In the genomic region with DNA sequence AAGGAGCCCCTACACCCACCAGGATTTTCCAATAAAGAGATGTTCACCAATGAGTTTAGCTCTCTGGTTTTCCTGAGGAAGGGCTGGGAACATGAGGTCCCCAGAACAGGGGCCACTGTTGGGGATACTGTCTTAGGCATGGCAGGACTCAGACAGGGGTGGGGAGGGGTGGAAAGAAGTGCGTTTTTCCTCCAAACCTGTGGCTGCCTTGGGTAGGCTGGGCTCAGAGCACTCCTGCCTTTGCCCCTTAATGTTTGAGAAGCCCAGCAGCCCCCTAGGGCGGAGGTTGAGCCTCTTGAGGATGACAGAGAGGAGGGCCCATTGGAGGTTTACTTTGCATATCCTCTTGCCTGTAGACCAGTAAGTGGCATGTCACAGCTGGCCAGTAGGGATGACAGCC, we compare ENCODE assay signal across 13 cellular contexts. TPM values are rescaled to one million over a fixed set of nuclear protein-coding genes. Genes with fewer than 3 reads are reported as not detected.
DNase-seq lines count a peak whose midpoint lies in the region; ATAC-seq and TF ChIP-seq lines count a peak whose summit lies in the region.
"Had no signal": no experiment of that assay in that cellular context is flagged by ENCODE, and none has a peak within 500 bp of the region (broad histone marks: within the 10 kb centered on the region; RNA-seq: fewer than 3 reads in every experiment).

No MANE protein-coding gene starts in this region.

- peak overlapping the region; percentile 97 for H3K27ac Mint-ChIP-seq in CD8-positive, alpha-beta T cell
- peak overlapping the region; percentile 95 for H3K27ac Mint-ChIP-seq in activated T-helper 17 cell treated with anti-CD3 and anti-CD28 coated beads, Interleukin-2, amount 50 U/mL, for 72 hours
- H3K27ac Mint-ChIP-seq in naive thymus-derived CD8-positive, alpha-beta T cell: peak overlapping the region; percentile 94 to 100 (median 100)

- peak; percentile 1 for ATAC-seq in CD8-positive, alpha-beta T cell
- ATAC-seq in activated T-helper 17 cell treated with anti-CD3 and anti-CD28 coated beads, Interleukin-2, amount 50 U/mL, for 72 hours (replicated peaks): no peak
- ATAC-seq in naive thymus-derived CD8-positive, alpha-beta T cell: peak in 1 of 2 donors; percentile 2

- no peaks in the 10 kb centered on the region for H3K9me3 ChIP-seq in CD8-positive, alpha-beta T cell (ENCODE audit: low read length)
- H3K9me3 ChIP-seq: pancreas had no signal

- intact Hi-C loops in CD8-positive, alpha-beta T cell (cut with DNase I, micrococcal nuclease): loop anchor here in 1 of 2 experiments (5.0 kb wide), 1 partner anchor 856 kb away; a partner anchor contains a TSS

- POLR2A ChIA-PET in CD8-positive, alpha-beta T cell (lab: Charles Lee): interaction anchor here (0.6 to 6.7 kb wide), 5 partner anchors 10 to 80 kb away, joined by 3 to 58 read pairs (median 3); a partner anchor contains a TSS
- POLR2A ChIA-PET in naive thymus-derived CD8-positive, alpha-beta T cell (lab: Charles Lee): interaction anchor here (0.6 to 6.4 kb wide), 9 partner anchors 9 to 109 kb away, joined by 3 to 89 read pairs (median 4); a partner anchor contains a TSS

- H3K4me1 Mint-ChIP-seq in CD8-positive, alpha-beta T cell (ENCODE audit: low read depth): peaks cover 26% of the 10 kb centered on the region
- H3K4me1 Mint-ChIP-seq in activated T-helper 17 cell treated with anti-CD3 and anti-CD28 coated beads, Interleukin-2, amount 50 U/mL, for 72 hours: peaks cover 15% of the 10 kb centered on the region
- H3K4me1 Mint-ChIP-seq in naive thymus-derived CD8-positive, alpha-beta T cell: peaks cover 12 to 23% (median 20%) of the 10 kb centered on the region in 4 donors

- no peak for TF ChIP-seq CTCF in CD8-positive, alpha-beta T cell (IDR thresholded peaks at IDR 0.05)
- no peak for TF ChIP-seq CTCF in GM13977 (IDR thresholded peaks at IDR 0.05; ENCODE audit: extremely low read depth, insufficient read depth, missing control alignments)

- in situ Hi-C loops in GM13977 (cut with MboI; ENCODE audit: low pct_unique_long_range_greater_than_20kb, low sequenced_read_pairs, unreplicated experiment): no loop called here

- H3K9me3 Mint-ChIP-seq in CD8-positive, alpha-beta T cell: peaks cover 9% of the 10 kb centered on the region
- peaks cover 17% of the 10 kb centered on the region for H3K9me3 Mint-ChIP-seq in activated T-helper 17 cell treated with anti-CD3 and anti-CD28 coated beads, Interleukin-2, amount 50 U/mL, for 72 hours
- H3K9me3 Mint-ChIP-seq in naive thymus-derived CD8-positive, alpha-beta T cell: peaks cover 0 to 15% (median 12%) of the 10 kb centered on the region in 9 donors

- H3K27me3 Mint-ChIP-seq in CD8-positive, alpha-beta T cell (ENCODE audit: low read depth): peaks cover 26% of the 10 kb centered on the region
- peaks cover 22% of the 10 kb centered on the region for H3K27me3 Mint-ChIP-seq in activated T-helper 17 cell treated with anti-CD3 and anti-CD28 coated beads, Interleukin-2, amount 50 U/mL, for 72 hours
- peaks cover 17 to 34% (median 20%) of the 10 kb centered on the region in 5 donors for H3K27me3 Mint-ChIP-seq in naive thymus-derived CD8-positive, alpha-beta T cell

- no peaks in the 10 kb centered on the region for H3K27me3 ChIP-seq in CD8-positive, alpha-beta T cell (ENCODE audit: insufficient read depth, low read length)
- H3K27me3 ChIP-seq: pancreas had no signal

- CTCF ChIA-PET in CD8-positive, alpha-beta T cell (lab: Charles Lee): interaction anchor here (0.5 to 5.6 kb wide), 8 partner anchors 8 to 156 kb away, joined by 3 to 50 read pairs (median 4); a partner anchor contains a TSS

- H3K4me3 Mint-ChIP-seq in CD8-positive, alpha-beta T cell: peak overlapping the region; percentile 65
- peak overlapping the region; percentile 95 for H3K4me3 Mint-ChIP-seq in activated T-helper 17 cell treated with anti-CD3 and anti-CD28 coated beads, Interleukin-2, amount 50 U/mL, for 72 hours
- peak overlapping the region; percentile 73 to 93 (median 84) for H3K4me3 Mint-ChIP-seq in naive thymus-derived CD8-positive, alpha-beta T cell

- H3K4me3 ChIP-seq in CD8-positive, alpha-beta T cell (ENCODE audit: low read depth, low read length): peak overlapping the region; percentile 39
- H3K4me3 ChIP-seq: left lung, pancreas had no signal

- peaks cover 3% of the 10 kb centered on the region for H3K36me3 Mint-ChIP-seq in CD8-positive, alpha-beta T cell
- peaks cover 9% of the 10 kb centered on the region for H3K36me3 Mint-ChIP-seq in activated T-helper 17 cell treated with anti-CD3 and anti-CD28 coated beads, Interleukin-2, amount 50 U/mL, for 72 hours (ENCODE audit: low read depth)
- peaks cover 0 to 16% (median 7%) of the 10 kb centered on the region in 3 donors for H3K36me3 Mint-ChIP-seq in naive thymus-derived CD8-positive, alpha-beta T cell

- no peaks in the 10 kb centered on the region for H3K36me3 ChIP-seq in CD8-positive, alpha-beta T cell (ENCODE audit: insufficient read depth, low read length)
- H3K36me3 ChIP-seq: left lung, pancreas, WERI-Rb-1 had no signal

- H3K4me1 ChIP-seq in CD8-positive, alpha-beta T cell (ENCODE audit: insufficient read depth, low read length): peaks cover 17% of the 10 kb centered on the region
- H3K4me1 ChIP-seq: left lung, pancreas had no signal

- peak in 1 of 7 experiments; percentile 46 for DNase-seq in CD8-positive, alpha-beta T cell
- DNase-seq in GM13977 (ENCODE audit: low spot score): peak; percentile 4
- DNase-seq in naive thymus-derived CD8-positive, alpha-beta T cell: peak in 1 of 10 donors; percentile 35
- no peak for DNase-seq in retina
- DNase-seq in foreskin melanocyte: no peak
- no peak for DNase-seq in NCI-H2196 treated with DMSO at 0.1 percent for 48 hours (lab: John Stamatoyannopoulos, UW; ENCODE audit: unreplicated experiment)
- no peak for DNase-seq in NCI-H1092 (lab: John Stamatoyannopoulos, UW)
- DNase-seq: cortex of kidney, pancreas, substantia nigra had no signal

- H3K27ac ChIP-seq in CD8-positive, alpha-beta T cell (ENCODE audit: low read depth, low read length): peak overlapping the region; percentile 80
- H3K27ac ChIP-seq: pancreas, WERI-Rb-1 had no signal

RNA-seq across cellular contexts. Expression of a gene that starts 10.6 kb away (rescaled TPM):
- 100 to 1,000 TPM; 109 to 117 TPM for total RNA-seq in CD8-positive, alpha-beta T cell
- 10 to 100 TPM; 42.4 to 51.3 TPM for total RNA-seq in activated T-helper 17 cell treated with anti-CD3 and anti-CD28 coated beads, Interleukin-2, amount 50 U/mL, for 72 hours
- 10 to 100 TPM; 15.8 to 18.0 TPM for total RNA-seq in naive thymus-derived CD8-positive, alpha-beta T cell
- 10 to 100 TPM; 42.3 to 53.5 (median 50.0) TPM for polyA plus RNA-seq in naive thymus-derived CD8-positive, alpha-beta T cell

RNA-seq across cellular contexts. Expression of a gene that starts 35.6 kb away (rescaled TPM):
- total RNA-seq in CD8-positive, alpha-beta T cell: not detected
- total RNA-seq in activated T-helper 17 cell treated with anti-CD3 and anti-CD28 coated beads, Interleukin-2, amount 50 U/mL, for 72 hours: not detected
- not detected for total RNA-seq in naive thymus-derived CD8-positive, alpha-beta T cell
- not detected for polyA plus RNA-seq in naive thymus-derived CD8-positive, alpha-beta T cell
- total RNA-seq: pancreas had no signal

RNA-seq across cellular contexts. Expression of a gene that starts 39.4 kb away (rescaled TPM):
- 100 to 1,000 TPM; 239 to 241 TPM for total RNA-seq in CD8-positive, alpha-beta T cell
- 10 to 100 TPM; 11.3 to 52.8 TPM for total RNA-seq in activated T-helper 17 cell treated with anti-CD3 and anti-CD28 coated beads, Interleukin-2, amount 50 U/mL, for 72 hours
- 10 to 100 TPM; 17.8 to 19.9 TPM for total RNA-seq in naive thymus-derived CD8-positive, alpha-beta T cell
- 10 to 100 TPM; 16.8 to 25.9 (median 22.5) TPM for polyA plus RNA-seq in naive thymus-derived CD8-positive, alpha-beta T cell

RNA-seq across cellular contexts. Expression of a gene that starts 49.0 kb away (rescaled TPM):
- 1 to 10 TPM; 7.0 to 7.4 TPM for total RNA-seq in CD8-positive, alpha-beta T cell
- total RNA-seq in activated T-helper 17 cell treated with anti-CD3 and anti-CD28 coated beads, Interleukin-2, amount 50 U/mL, for 72 hours: 10 to 100 TPM; 10.7 to 18.4 TPM
- 1 to 10 TPM; 5.6 to 6.2 TPM for total RNA-seq in naive thymus-derived CD8-positive, alpha-beta T cell
- under 1 TPM; 0.14 to 0.44 (median 0.39) TPM for polyA plus RNA-seq in naive thymus-derived CD8-positive, alpha-beta T cell

Comparison
In these comparisons a context has a peak if more than half of its experiments do, and no peak if none do; other contexts are left out.
1. RNA of a gene that starts 39.4 kb away (total RNA-seq): 239 to 241 TPM in CD8-positive, alpha-beta T cell; 11.3 to 52.8 TPM in activated T-helper 17 cell treated with anti-CD3 and anti-CD28 coated beads, Interleukin-2, amount 50 U/mL, for 72 hours and 17.8 to 19.9 TPM in naive thymus-derived CD8-positive, alpha-beta T cell; every median in the first group is over 4 times any median in the second.
2. Peak in every context shown above with its lines, with median percentiles within 50 percentile points of each other: H3K27ac Mint-ChIP-seq and H3K4me3 Mint-ChIP-seq.